ENCODE assay signal across 19 cellular contexts in the genomic region with DNA sequence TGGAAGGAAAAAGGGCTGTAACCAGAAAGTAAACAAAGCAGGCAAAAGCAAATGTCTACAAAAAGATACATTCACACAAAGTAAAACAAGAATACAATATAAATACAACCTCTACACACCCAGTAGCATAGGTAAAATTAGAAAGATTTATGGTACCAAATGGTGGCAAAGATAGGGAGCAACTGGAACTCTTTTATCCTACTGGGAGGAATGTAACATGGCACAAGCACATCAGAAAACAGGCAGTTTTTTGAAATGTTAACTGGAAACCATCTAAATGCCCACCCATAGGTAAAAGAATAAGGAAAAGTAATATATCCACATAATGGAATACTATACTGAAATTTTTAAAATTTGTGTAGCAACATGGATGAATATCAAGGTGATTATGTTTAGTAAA. TPM values are rescaled to one million over a fixed set of nuclear protein-coding genes. Genes with fewer than 3 reads are reported as not detected.
DNase-seq lines count a peak whose midpoint lies in the region; ATAC-seq and TF ChIP-seq lines count a peak whose summit lies in the region.
"Had no signal": no experiment of that assay in that cellular context is flagged by ENCODE, and none has a peak within 500 bp of the region (broad histone marks: within the 10 kb centered on the region; RNA-seq: fewer than 3 reads in every experiment).

No MANE protein-coding gene starts in this region.

- no peaks in the 10 kb centered on the region for H3K9me3 ChIP-seq in AG04450 (ENCODE audit: control insufficient read depth, insufficient read depth, low read length)
- no peaks in the 10 kb centered on the region for H3K9me3 ChIP-seq in osteoblast (ENCODE audit: low read depth, low read length)
- no peaks in the 10 kb centered on the region for H3K9me3 ChIP-seq in PC-3 (ENCODE audit: low read length)
- H3K9me3 ChIP-seq: A549 had no signal

- no peaks in the 10 kb centered on the region for H3K36me3 Mint-ChIP-seq in HFFc6 (ENCODE audit: low read depth)

- ATAC-seq in PC-3, result no peak
- ATAC-seq: A549 had no signal

- H3K27me3 ChIP-seq in AG04450 (ENCODE audit: control insufficient read depth, insufficient read depth, low read length) (no peaks in the 10 kb centered on the region), osteoblast (ENCODE audit: insufficient read depth, low read length) (no peaks in the 10 kb centered on the region), PC-3 (ENCODE audit: low read length) (no peaks in the 10 kb centered on the region)

- H3K9me3 Mint-ChIP-seq in HFFc6, result no peaks in the 10 kb centered on the region

- no peak overlapping the region for H3K4me2 ChIP-seq in osteoblast (ENCODE audit: insufficient read depth, low read length)
- H3K4me2 ChIP-seq in PC-3 (ENCODE audit: low read length), result no peak overlapping the region
- H3K4me2 ChIP-seq: A549 had no signal

- H3K4me3 ChIP-seq in AG04450 (ENCODE audit: low read depth, low read length) (no peak overlapping the region), epithelial cell of proximal tubule (ENCODE audit: low read depth, low read length) (no peak overlapping the region), osteoblast (ENCODE audit: insufficient read depth, low read length) (no peak overlapping the region), PC-3 (ENCODE audit: low read length) (no peak overlapping the region)
- H3K4me3 ChIP-seq: A549 had no signal

- no peaks in the 10 kb centered on the region for H3K79me2 ChIP-seq in osteoblast (ENCODE audit: insufficient read depth, low read length)
- H3K79me2 ChIP-seq in PC-3 (ENCODE audit: low read length), result no peaks in the 10 kb centered on the region

- H3K4me1 Mint-ChIP-seq in HFFc6 (ENCODE audit: low read depth), result no peaks in the 10 kb centered on the region

- POLR2A ChIA-PET in AG04450 (lab: Yijun Ruan, JAX) (no interaction called here), PC-3 (lab: Charles Lee; ENCODE audit: unreplicated experiment) (interaction anchor here (0.6 kb wide), 1 partner anchor 21 kb away, joined by 3 read pairs; no protein-coding TSS in a partner anchor)

- CTCF ChIA-PET in AG04450 (lab: Charles Lee) (interaction anchor here (1.0 kb wide), 1 partner anchor 45 kb away, joined by 4 read pairs; no protein-coding TSS in a partner anchor), PC-3 (lab: Charles Lee) (no interaction called here)

- H2AFZ ChIP-seq in osteoblast (ENCODE audit: low read length) (no peak overlapping the region), PC-3 (ENCODE audit: low read length) (no peak overlapping the region)

- H3K27ac Mint-ChIP-seq in HFFc6, result no peak overlapping the region

- no peaks in the 10 kb centered on the region for H3F3A ChIP-seq in PC-3 (ENCODE audit: low read length, unreplicated experiment)

- H3K27me3 Mint-ChIP-seq in HFFc6 (ENCODE audit: insufficient read depth), result peaks cover 2% of the 10 kb centered on the region

- no TSS peak for BruUV-seq in PC-3 (replicated peaks; lab: Mats Ljungman, UMichigan)

- intact Hi-C loops in PC-3 (cut with micrococcal nuclease), result no loop called here

- TF ChIP-seq CTCF in AG04450 (IDR thresholded peaks at IDR 0.05; ENCODE audit: low read depth, low read length) (peak; percentile 28; the same call in 1 of the 2 replicates), HFFc6 (IDR thresholded peaks at IDR 0.05) (peak; percentile 50), epithelial cell of proximal tubule (conservative IDR thresholded peaks at IDR 0.05; ENCODE audit: low read depth, low read length) (peak; percentile 19), osteoblast (IDR thresholded peaks at IDR 0.05; ENCODE audit: extremely low read depth, low read depth, low read length) (peak; percentile 15), PC-3 (conservative IDR thresholded peaks at IDR 0.05; ENCODE audit: low read depth, low read length) (no peak)

- DNase-seq in AG04450 (ENCODE audit: low read depth, low spot score), result no peak
- DNase-seq in HFFc6, result no peak
- DNase-seq in epithelial cell of proximal tubule (ENCODE audit: low read depth), result no peak
- DNase-seq in osteoblast (ENCODE audit: insufficient read length, low spot score, missing footprints), result no peak
- no peak for DNase-seq in NCI-H2227 treated with DMSO at 0.1 percent for 48 hours (lab: John Stamatoyannopoulos, UW)
- no peak for DNase-seq in SK-N-DZ (ENCODE audit: low spot score)
- no peak for DNase-seq in PC-3
- DNase-seq: COR-L47, DMS153, EL, HCEC 1CT, KBM-7, NCI-H1436, NCI-H2029, NCI-H2171, NCI-H446 treated with DMSO at 0.1 percent for 48 hours, NCI-H774 had no signal

- no peak overlapping the region for H3K9ac ChIP-seq in PC-3 (ENCODE audit: low read length)

- H3K4me1 ChIP-seq in osteoblast (ENCODE audit: insufficient read depth, low read length) (no peaks in the 10 kb centered on the region), PC-3 (ENCODE audit: insufficient read depth, low read length) (no peaks in the 10 kb centered on the region)
- H3K4me1 ChIP-seq: A549 had no signal

- H3K27ac ChIP-seq in AG04450 (ENCODE audit: low read depth, low read length) (no peak overlapping the region), osteoblast (ENCODE audit: low read depth, low read length) (no peak overlapping the region), PC-3 (ENCODE audit: low read length) (no peak overlapping the region)
- H3K27ac ChIP-seq: A549, RWPE1 had no signal

- no peaks in the 10 kb centered on the region for H3K36me3 ChIP-seq in osteoblast (ENCODE audit: insufficient read depth, low read length)
- H3K36me3 ChIP-seq in PC-3 (ENCODE audit: low read depth, low read length), result no peaks in the 10 kb centered on the region

- no peaks in the 10 kb centered on the region for H4K20me1 ChIP-seq in osteoblast (ENCODE audit: insufficient read depth, low read length)
- H4K20me1 ChIP-seq in PC-3 (ENCODE audit: low read length), result no peaks in the 10 kb centered on the region

- no peak overlapping the region for H3K4me3 Mint-ChIP-seq in HFFc6

- no peaks in the 10 kb centered on the region for H3K9me2 ChIP-seq in PC-3 (replicated peaks; ENCODE audit: low read length)

RNA-seq across cellular contexts. Expression of gene ARL14EPL, which starts 8.7 kb away (rescaled TPM):
- 0.05 TPM in 2 replicates for polyA plus RNA-seq in AG04450 (2011; rRNA removed)
- not detected in 2 replicates for polyA minus RNA-seq in AG04450 (2011; rRNA and poly(A)+ RNA removed)
- not detected for total RNA-seq in HFFc6 (2021; fragmentation: NEBNext Ultra II Directional; extraction: Animal tissue kit (Norgen Biotek cat#: 25700))
- total RNA-seq in epithelial cell of proximal tubule (0.17 TPM in 1 of 2 replicates, not detected in the other), osteoblast (not detected in 2 replicates), PC-3 (2014; rRNA removed) (not detected in 2 replicates)
- not detected in 2 replicates for polyA plus RNA-seq in SK-N-DZ (2014; cell fraction: cytosol; rRNA removed)
- not detected in 2 replicates for polyA plus RNA-seq in SK-N-DZ (2014; cell fraction: nucleus; rRNA removed)
